In genomic region chr5:140647042-140647341, GRCh38 we compare ENCODE assay signal across 8 cellular contexts. TPM values are rescaled to one million over a fixed set of nuclear protein-coding genes. Genes with fewer than 3 reads are reported as not detected.
DNase-seq lines count a peak whose midpoint lies in the region; ATAC-seq and TF ChIP-seq lines count a peak whose summit lies in the region.

No MANE protein-coding gene starts in this region.

- H3K56ac ChIP-seq in mesendoderm (ENCODE audit: low read length): peak overlapping the region; percentile 87

- no peak for TF ChIP-seq CTCF in AG04450 (IDR thresholded peaks at IDR 0.05; ENCODE audit: low read depth, low read length)
- TF ChIP-seq CTCF in MCF 10A (IDR thresholded peaks at IDR 0.05; ENCODE audit: unreplicated experiment): no peak

- no peak overlapping the region for H3K23ac ChIP-seq in mesendoderm (ENCODE audit: low read length)

- TSS peak; percentile 63 for BruUV-seq in MCF 10A (replicated peaks; lab: Mats Ljungman, UMichigan)

- H3K27me3 Mint-ChIP-seq in MCF 10A (ENCODE audit: insufficient read depth, unreplicated experiment): no peaks in the 10 kb centered on the region

- peak overlapping the region; percentile 73 for H3K4ac ChIP-seq in mesendoderm (ENCODE audit: low read depth, low read length)

- no peaks in the 10 kb centered on the region for H3K9me3 ChIP-seq in AG04450 (ENCODE audit: control insufficient read depth, insufficient read depth, low read length)

- H3K4me2 ChIP-seq in mesendoderm (ENCODE audit: low read length): peak overlapping the region; percentile 19

- peaks cover 8% of the 10 kb centered on the region for H3K79me2 ChIP-seq in mesendoderm (ENCODE audit: control insufficient read depth, insufficient read depth, low read length)

- peak overlapping the region; percentile 93 for H3K27ac Mint-ChIP-seq in MCF 10A (ENCODE audit: low read depth, unreplicated experiment)

- no peaks in the 10 kb centered on the region for H3K9me3 Mint-ChIP-seq in MCF 10A (ENCODE audit: unreplicated experiment)

- H2AK5ac ChIP-seq in mesendoderm (ENCODE audit: low read length): no peak overlapping the region

- POLR2A ChIA-PET in AG04450 (lab: Yijun Ruan, JAX) (interaction anchor here (0.8 to 2.0 kb wide), 10 partner anchors 12 to 246 kb away, joined by 3 to 25 read pairs (median 6); partner anchors contain the start of genes ANKHD1, APBB3, EIF4EBP3 and HARS1), MCF 10A (lab: Yijun Ruan, JAX) (interaction anchor here (0.5 to 8.2 kb wide), 49 partner anchors 8 to 537 kb away, joined by 3 to 169 read pairs (median 6); partner anchors contain the start of genes ANKHD1, APBB3, CD14 and EIF4EBP3)

- intact Hi-C loops in MCF 10A (cut with micrococcal nuclease): loop anchor here (1.0 to 5.0 kb wide), 2 partner anchors 44 to 65 kb away; partner anchors contain the start of genes HARS1 and HARS2

- no peak overlapping the region for H2BK5ac ChIP-seq in mesendoderm (ENCODE audit: low read length)

- H3K4me1 ChIP-seq in mesendoderm (ENCODE audit: control insufficient read depth, low read depth, low read length): no peaks in the 10 kb centered on the region

- H3K36me3 ChIP-seq in mesendoderm (ENCODE audit: control insufficient read depth, insufficient read depth, low read length): peaks cover 4% of the 10 kb centered on the region

- H2BK15ac ChIP-seq in mesendoderm (replicated peaks; ENCODE audit: low read depth): no peak overlapping the region

- H2BK120ac ChIP-seq in mesendoderm (ENCODE audit: low read depth, low read length): no peak overlapping the region

- no CpG with 5 or more reads among the region's 19 CpGs for WGBS in mesendoderm (ENCODE audit: extremely low coverage, insufficient coverage, low lambda C conversion rate)

- H3K18ac ChIP-seq in mesendoderm (ENCODE audit: low read length): no peak overlapping the region

- no peaks in the 10 kb centered on the region for H3K27me3 ChIP-seq in AG04450 (ENCODE audit: control insufficient read depth, insufficient read depth, low read length)
- H3K27me3 ChIP-seq in mesendoderm (ENCODE audit: insufficient read depth, low read length, poor library complexity): no peaks in the 10 kb centered on the region

- CTCF ChIA-PET in AG04450 (lab: Charles Lee) (interaction anchor here (0.5 to 2.0 kb wide), 3 partner anchors 12 to 134 kb away, joined by 4 to 12 read pairs (median 6); partner anchors contain the start of gene EIF4EBP3), MCF 10A (lab: Yijun Ruan, JAX) (interaction anchor here (0.6 to 5.7 kb wide), 16 partner anchors 8 to 1305 kb away, joined by 3 to 42 read pairs (median 4); partner anchors contain the start of genes EIF4EBP3 and TMCO6)

- peaks cover 73% of the 10 kb centered on the region for H3K36me3 Mint-ChIP-seq in MCF 10A (ENCODE audit: insufficient read depth, unreplicated experiment)

- peak overlapping the region; percentile 93 for H3K4me3 ChIP-seq in AG04450 (ENCODE audit: low read depth, low read length)
- peak overlapping the region; percentile 87 for H3K4me3 ChIP-seq in mesendoderm (ENCODE audit: low read length)

- peak; percentile 6 for ATAC-seq in HG03103 (IDR thresholded peaks at IDR 0.05; ENCODE audit: low read depth, unreplicated experiment)
- no peak for ATAC-seq in HG03457 (IDR thresholded peaks at IDR 0.05; ENCODE audit: unreplicated experiment)
- no peak for ATAC-seq in GM21381 (IDR thresholded peaks at IDR 0.05; ENCODE audit: unreplicated experiment)

- peaks cover 7% of the 10 kb centered on the region for H3K79me1 ChIP-seq in mesendoderm (ENCODE audit: low read length)

- H3K4me3 Mint-ChIP-seq in MCF 10A (ENCODE audit: unreplicated experiment): peak overlapping the region; percentile 86

- H3K27ac ChIP-seq in AG04450 (ENCODE audit: low read depth, low read length) (no peak overlapping the region), mesendoderm (ENCODE audit: low read depth, low read length) (no peak overlapping the region)

- peaks cover 18% of the 10 kb centered on the region for H3K4me1 Mint-ChIP-seq in MCF 10A (ENCODE audit: insufficient read depth, unreplicated experiment)

- no peak for DNase-seq in AG04450 (ENCODE audit: low read depth, low spot score)
- DNase-seq in MCF 10A (ENCODE audit: unreplicated experiment): no peak
- no peak for DNase-seq in mesendoderm
- no peak for DNase-seq in stimulated activated naive CD4-positive, alpha-beta T cell (lab: John Stamatoyannopoulos, UW)
- no peak for DNase-seq in SHP77 (lab: John Stamatoyannopoulos, UW)

- H3K9ac ChIP-seq in mesendoderm (ENCODE audit: low read length): peak overlapping the region; percentile 87

- H4K5ac ChIP-seq in mesendoderm (ENCODE audit: low read length): no peak overlapping the region

- H4K8ac ChIP-seq in mesendoderm (ENCODE audit: low read depth, low read length): no peak overlapping the region

RNA-seq across cellular contexts. Expression of gene NDUFA2, which starts 0.4 kb away (rescaled TPM):
- 64.0 and 85.6 TPM in 2 replicates for polyA plus RNA-seq in AG04450 (2011; rRNA removed)
- 6.5 and 12.8 TPM in 2 replicates for polyA minus RNA-seq in AG04450 (2011; rRNA and poly(A)+ RNA removed)
- 63.2 and 82.2 TPM in 2 replicates for total RNA-seq in MCF 10A (2022)
- 120 TPM for polyA plus RNA-seq in mesendoderm (2013, experiment 1 of 2)
- polyA plus RNA-seq in mesendoderm (2013, experiment 2 of 2): 117 TPM

RNA-seq across cellular contexts. Expression of gene IK, which starts 0.6 kb away (rescaled TPM):
- polyA plus RNA-seq in AG04450 (2011; rRNA removed): 118 and 136 TPM in 2 replicates
- 81.9 and 87.3 TPM in 2 replicates for polyA minus RNA-seq in AG04450 (2011; rRNA and poly(A)+ RNA removed)
- total RNA-seq in MCF 10A (2022): 128 and 160 TPM in 2 replicates
- 99.6 TPM for polyA plus RNA-seq in mesendoderm (2013, experiment 1 of 2)
- polyA plus RNA-seq in mesendoderm (2013, experiment 2 of 2): 101 TPM

RNA-seq across cellular contexts. Expression of gene TMCO6, which starts 7.7 kb away (rescaled TPM):
- 5.0 and 5.7 TPM in 2 replicates for polyA plus RNA-seq in AG04450 (2011; rRNA removed)
- 5.2 and 8.5 TPM in 2 replicates for polyA minus RNA-seq in AG04450 (2011; rRNA and poly(A)+ RNA removed)
- total RNA-seq in MCF 10A (2022): 15.7 and 17.2 TPM in 2 replicates
- 15.0 TPM for polyA plus RNA-seq in mesendoderm (2013, experiment 1 of 2)
- polyA plus RNA-seq in mesendoderm (2013, experiment 2 of 2): 15.0 TPM

RNA-seq across cellular contexts. Expression of gene CD14, which starts 14.0 kb away (rescaled TPM):
- polyA plus RNA-seq in AG04450 (2011; rRNA removed): 0.29 and 0.71 TPM in 2 replicates
- 0.13 TPM in 1 of 2 replicates, not detected in the other for polyA minus RNA-seq in AG04450 (2011; rRNA and poly(A)+ RNA removed)
- 0.79 and 2.2 TPM in 2 replicates for total RNA-seq in MCF 10A (2022)
- 0.06 TPM for polyA plus RNA-seq in mesendoderm (2013, experiment 1 of 2)
- 0.04 TPM for polyA plus RNA-seq in mesendoderm (2013, experiment 2 of 2)

RNA-seq across cellular contexts. Expression of gene WDR55, which starts 17.7 kb away (rescaled TPM):
- 13.6 and 14.3 TPM in 2 replicates for polyA plus RNA-seq in AG04450 (2011; rRNA removed)
- polyA minus RNA-seq in AG04450 (2011; rRNA and poly(A)+ RNA removed): 19.2 and 22.8 TPM in 2 replicates
- 35.0 and 36.4 TPM in 2 replicates for total RNA-seq in MCF 10A (2022)
- 15.7 TPM for polyA plus RNA-seq in mesendoderm (2013, experiment 1 of 2)
- 15.2 TPM for polyA plus RNA-seq in mesendoderm (2013, experiment 2 of 2)
